Comparison of ENCODE assay signal across 10 cellular contexts in genomic region chr11:62858201-62858600, GRCh38. TPM values are rescaled to one million over a fixed set of nuclear protein-coding genes. Genes with fewer than 3 reads are reported as not detected.
A peak's percentile ranks its signal among the peaks of the same experiment; 100 is the strongest.
DNase-seq lines count a peak whose midpoint lies in the region; ATAC-seq, FAIRE-seq and TF ChIP-seq lines count a peak whose summit lies in the region.
"Had no signal": no experiment of that assay in that cellular context is flagged by ENCODE, and none has a peak within 500 bp of the region (broad histone marks: within the 10 kb centered on the region; RNA-seq: fewer than 3 reads in every experiment).

No MANE protein-coding gene starts in this region.

- peaks cover 23% of the 10 kb centered on the region for H4K20me1 ChIP-seq in K562 (replicated peaks; ENCODE audit: control insufficient read depth, insufficient read depth, low read length)

- FAIRE-seq in K562 (lab: Jason Lieb, UNC), result no peak

- H3K36me3 ChIP-seq in KOPT-K1 (ENCODE audit: insufficient read depth, low read length) (peaks cover 40% of the 10 kb centered on the region), K562 (ENCODE audit: control insufficient read depth, insufficient read depth, low read length) (peaks cover 54% of the 10 kb centered on the region), neuronal stem cell (replicated peaks in 1 of 2; ENCODE audit: control insufficient read depth in 2 of 2, insufficient read depth in 2 of 2, low read length in 2 of 2) (peaks cover 18 to 45% of the 10 kb centered on the region in 2 donors)

- H2BK5ac ChIP-seq in neuronal stem cell (ENCODE audit: low read length), result no peak overlapping the region

- H3K79me1 ChIP-seq in neuronal stem cell (ENCODE audit: low read depth, low read length), result peaks cover 7% of the 10 kb centered on the region

- no peak for TF ChIP-seq RAD21 in K562 (CRISPR knock-in tag; conservative IDR thresholded peaks at IDR 0.05 in 1 of 2, IDR thresholded peaks at IDR 0.05 in 1 of 2)

- no peak overlapping the region for H3K4ac ChIP-seq in neuronal stem cell (ENCODE audit: low read length)

- ATAC-seq in K562 (no peak), GM21723 (IDR thresholded peaks at IDR 0.05; ENCODE audit: unreplicated experiment) (no peak)

- H3K9me1 ChIP-seq in K562 (ENCODE audit: control insufficient read depth, insufficient read depth, low read length), result no peaks in the 10 kb centered on the region

- CTCF ChIA-PET in K562 (lab: Yijun Ruan, JAX; ENCODE audit: low intra/inter-chr PET ratio), result no interaction called here

- no peak overlapping the region for H4K8ac ChIP-seq in neuronal stem cell (ENCODE audit: low read depth, low read length)

- H2AFZ ChIP-seq in K562 (ENCODE audit: low read depth, low read length) (no peak overlapping the region), neuronal stem cell (ENCODE audit: low read length) (no peak overlapping the region)

- POLR2A ChIA-PET in K562 (lab: Yijun Ruan, JAX), result interaction anchor here (0.6 to 10.0 kb wide), 11 partner anchors 8 to 193 kb away, joined by 3 to 403 read pairs (median 3); partner anchors contain the start of genes C11orf98, CSKMT, HNRNPUL2 and SLC3A2

- no peak overlapping the region for H4K91ac ChIP-seq in neuronal stem cell (ENCODE audit: low read depth, low read length, poor library complexity)

- H3K27me3 ChIP-seq in K562 (ENCODE audit: control insufficient read depth in 2 of 2, insufficient read depth in 2 of 2, low read length in 2 of 2) (no peaks in the 10 kb centered on the region), neuronal stem cell (ENCODE audit: control insufficient read depth in 3 of 3, insufficient read depth in 3 of 3, low read depth in 1 of 3, low read length in 3 of 3) (no peaks in the 10 kb centered on the region)

- no peak overlapping the region for H3K23ac ChIP-seq in neuronal stem cell (ENCODE audit: low read depth, low read length, poor library complexity)

- no peak for TF ChIP-seq EP300 in K562 (IDR thresholded peaks at IDR 0.05; ENCODE audit: low read length)

- H3K18ac ChIP-seq in neuronal stem cell (ENCODE audit: low read length), result no peak overlapping the region

- WGBS in K562 (ENCODE audit: insufficient coverage, low coverage, missing lambda C conversion rate), result 2% methylated on average over 7 of the region's 7 CpGs
- no CpG with 5 or more reads among the region's 7 CpGs for WGBS in neuronal stem cell (ENCODE audit: extremely low coverage in 2 of 2, insufficient read length in 2 of 2, insufficient replicate concordance in 1 of 2), 2 donors

- intact Hi-C loops in K562 (cut with micrococcal nuclease), result loop anchor here (5.0 kb wide), 1 partner anchor 461 kb away; no protein-coding TSS in a partner anchor

- peaks cover 99% of the 10 kb centered on the region for H3K79me2 ChIP-seq in K562 (ENCODE audit: control insufficient read depth, insufficient read depth, low read length)

- H2BK12ac ChIP-seq in neuronal stem cell (ENCODE audit: low read length), result no peak overlapping the region

- H3K9me3 ChIP-seq in KOPT-K1 (ENCODE audit: insufficient read depth, low read length, poor library complexity, severe bottlenecking) (no peaks in the 10 kb centered on the region), K562 (replicated peaks; ENCODE audit: control insufficient read depth, insufficient read depth, low read depth, low read length) (no peaks in the 10 kb centered on the region), neuronal stem cell (replicated peaks in 1 of 2; ENCODE audit: control insufficient read depth in 2 of 2, insufficient read depth in 1 of 2, low read depth in 1 of 2, low read length in 2 of 2) (no peaks in the 10 kb centered on the region)

- H3K4me1 ChIP-seq in K562 (replicated peaks in 1 of 2; ENCODE audit: control insufficient read depth in 2 of 2, insufficient read depth in 2 of 2, low read length in 2 of 2) (peaks cover 26% of the 10 kb centered on the region in 2 experiments; a peak in 4 of 5 replicates), neuronal stem cell (ENCODE audit: control insufficient read depth in 2 of 2, insufficient read depth in 1 of 2, low read depth in 1 of 2, low read length in 2 of 2) (peaks cover 8 to 18% of the 10 kb centered on the region in 2 donors)

- TF ChIP-seq CTCF in K562 (IDR thresholded peaks at IDR 0.05 in 2 of 3, conservative IDR thresholded peaks at IDR 0.05 in 1 of 3; ENCODE audit: insufficient read depth in 2 of 3, low read depth in 1 of 3, low read length in 3 of 3), result no peak

- H2BK120ac ChIP-seq in neuronal stem cell (ENCODE audit: low read depth, low read length), result no peak overlapping the region

- no peak overlapping the region for H3K14ac ChIP-seq in neuronal stem cell (ENCODE audit: low read length)

- no peak overlapping the region for H2AK5ac ChIP-seq in neuronal stem cell (ENCODE audit: low read depth, low read length)

- no TSS peak for BruUV-seq in K562 (replicated peaks; lab: Mats Ljungman, UMichigan)

- no peak for TF ChIP-seq POLR2A in K562 (conservative IDR thresholded peaks at IDR 0.05)

- DNase-seq in ELF-1 (ENCODE audit: low read depth, low spot score), result peak; percentile 52
- peak in 1 of 4 experiments; percentile 44 for DNase-seq in K562 (ENCODE audit: extremely low read depth in 1 of 4, low spot score in 3 of 4)
- DNase-seq in neuronal stem cell (ENCODE audit: low spot score), result no peak
- DNase-seq in SKM-1 (lab: John Stamatoyannopoulos, UW; ENCODE audit: unreplicated experiment), result no peak
- DNase-seq in NCI-H1105 treated with DMSO at 0.1 percent for 48 hours (lab: John Stamatoyannopoulos, UW), result no peak
- DNase-seq: anterior cingulate cortex, MM.1S had no signal

- in situ Hi-C loops in K562 (cut with MboI), result loop anchor here (25.0 kb wide), 1 partner anchor 471 kb away; no protein-coding TSS in a partner anchor

- H3K4me3 ChIP-seq in K562 (peak overlapping the region; percentile 74), neuronal stem cell (ENCODE audit: low read length in 2 of 2) (peak overlapping the region in 1 of 2 donors; percentile 2)
- H3K4me3 ChIP-seq: lung had no signal

- H3K27ac ChIP-seq in KOPT-K1 (ENCODE audit: low read depth, low read length, poor library complexity, severe bottlenecking), result peak overlapping the region; percentile 95
- peak overlapping the region; percentile 99 for H3K27ac ChIP-seq in K562 (ENCODE audit: extremely low read depth, low read depth, low read length)
- no peak overlapping the region for H3K27ac ChIP-seq in neuronal stem cell (replicated peaks; ENCODE audit: low read length)

- H2BK15ac ChIP-seq in neuronal stem cell (ENCODE audit: low read length), result no peak overlapping the region

- peak overlapping the region; percentile 29 to 96; a peak in 3 of 4 replicates for H3K9ac ChIP-seq in K562 (ENCODE audit: insufficient read depth in 1 of 2, low read depth in 2 of 2, low read length in 2 of 2)
- no peak overlapping the region for H3K9ac ChIP-seq in neuronal stem cell (ENCODE audit: low read depth, low read length, poor library complexity)

- H3K4me2 ChIP-seq in K562 (ENCODE audit: insufficient read depth, low read length) (peak overlapping the region; percentile 99), neuronal stem cell (ENCODE audit: insufficient read depth, low read length, poor library complexity, severe bottlenecking) (peak overlapping the region; percentile 38)

RNA-seq across cellular contexts. Expression of gene WDR74, which starts 18.8 kb away (rescaled TPM):
- 146 and 260 TPM in 2 replicates for total RNA-seq in K562 (2011; cell fraction: chromatin; rRNA removed; ENCODE audit: low replicate concordance)
- total RNA-seq in K562 (2011; cell fraction: nucleolus; rRNA removed), result 230 and 252 TPM in 2 replicates
- total RNA-seq in K562 (2011; cell fraction: nucleoplasm; rRNA removed), result 260 and 399 TPM in 2 replicates
- total RNA-seq in K562 (2014; rRNA removed) (210 and 239 TPM in 2 replicates), K562 (2014; rRNA removed; fragmentation: Illumina TruSeq; extraction: Trizol) (94.6 and 112 TPM in 2 replicates), K562 (2015; rRNA removed; fragmentation: Illumina TruSeq; extraction: Trizol) (122 and 128 TPM in 2 replicates), K562 (2021) (136 TPM in 2 replicates)
- polyA plus RNA-seq in K562 (2011; rRNA removed) (87.2 and 92.0 TPM in 2 replicates), K562 (2014; fragmentation: Illumina TruSeq; extraction: Trizol) (114 and 118 TPM in 2 replicates), K562 (2014; fragmentation: Nextera tagmentation; extraction: Ambion mirVana) (10 to 100 TPM; 32.7 to 46.2 TPM), K562 (2014; rRNA removed) (165 and 208 TPM in 2 replicates)
- 101 and 156 TPM in 2 replicates for polyA plus RNA-seq in K562 (2011; cell fraction: cytosol; rRNA removed)
- polyA plus RNA-seq in K562 (2011; cell fraction: nucleus; rRNA removed), result 223 and 302 TPM in 2 replicates
- polyA plus RNA-seq in K562 (2012), result 75.1 and 119 TPM in 2 replicates
- polyA minus RNA-seq in K562 (2011; rRNA and poly(A)+ RNA removed), result 96.2 and 110 TPM in 2 replicates
- polyA minus RNA-seq in K562 (2011; cell fraction: cytosol; rRNA and poly(A)+ RNA removed), result 51.0 and 53.7 TPM in 2 replicates
- polyA minus RNA-seq in K562 (2011; cell fraction: nucleus; rRNA and poly(A)+ RNA removed), result 178 and 418 TPM in 2 replicates
- polyA plus RNA-seq in neuronal stem cell (2013, experiment 1 of 2), result 31.6 TPM
- polyA plus RNA-seq in neuronal stem cell (2013, experiment 2 of 2), result 30.7 TPM

RNA-seq across cellular contexts. Expression of gene SLC3A2, which starts 22.5 kb away (rescaled TPM):
- 762 and 871 TPM in 2 replicates for total RNA-seq in K562 (2011; cell fraction: chromatin; rRNA removed; ENCODE audit: low replicate concordance)
- 808 and 809 TPM in 2 replicates for total RNA-seq in K562 (2011; cell fraction: nucleolus; rRNA removed)
- 628 and 726 TPM in 2 replicates for total RNA-seq in K562 (2011; cell fraction: nucleoplasm; rRNA removed)
- 245 and 289 TPM in 2 replicates for total RNA-seq in K562 (2014; rRNA removed)
- total RNA-seq in K562 (2014; rRNA removed; fragmentation: Illumina TruSeq; extraction: Trizol), result 214 and 276 TPM in 2 replicates
- 120 and 132 TPM in 2 replicates for total RNA-seq in K562 (2015; rRNA removed; fragmentation: Illumina TruSeq; extraction: Trizol)
- total RNA-seq in K562 (2021), result 255 and 276 TPM in 2 replicates
- polyA plus RNA-seq in K562 (2011; rRNA removed), result 282 and 323 TPM in 2 replicates
- polyA plus RNA-seq in K562 (2011; cell fraction: cytosol; rRNA removed), result 289 and 316 TPM in 2 replicates
- 1,169 and 1,253 TPM in 2 replicates for polyA plus RNA-seq in K562 (2011; cell fraction: nucleus; rRNA removed)
- 196 and 375 TPM in 2 replicates for polyA plus RNA-seq in K562 (2012)
- polyA plus RNA-seq in K562 (2014; fragmentation: Illumina TruSeq; extraction: Trizol), result 183 and 221 TPM in 2 replicates
- 10 to 100 TPM; 20.0 to 39.7 TPM for polyA plus RNA-seq in K562 (2014; fragmentation: Nextera tagmentation; extraction: Ambion mirVana)
- polyA plus RNA-seq in K562 (2014; rRNA removed), result 254 and 296 TPM in 2 replicates
- 168 and 173 TPM in 2 replicates for polyA minus RNA-seq in K562 (2011; rRNA and poly(A)+ RNA removed)
- 167 and 196 TPM in 2 replicates for polyA minus RNA-seq in K562 (2011; cell fraction: cytosol; rRNA and poly(A)+ RNA removed)
- polyA minus RNA-seq in K562 (2011; cell fraction: nucleus; rRNA and poly(A)+ RNA removed), result 164 and 348 TPM in 2 replicates
- 54.5 TPM for polyA plus RNA-seq in neuronal stem cell (2013, experiment 1 of 2)
- polyA plus RNA-seq in neuronal stem cell (2013, experiment 2 of 2), result 51.5 TPM

RNA-seq across cellular contexts. Expression of gene TEX54, which starts 25.6 kb away (rescaled TPM):
- total RNA-seq in K562 (2011; cell fraction: chromatin; rRNA removed; ENCODE audit: low replicate concordance), result 0.93 TPM in 1 of 2 replicates, not detected in the other
- 2.0 TPM in 1 of 2 replicates, not detected in the other for total RNA-seq in K562 (2011; cell fraction: nucleolus; rRNA removed)
- total RNA-seq in K562 (2011; cell fraction: nucleoplasm; rRNA removed), result 1.2 TPM in 1 of 2 replicates, not detected in the other
- total RNA-seq in K562 (2014; rRNA removed), result not detected in 2 replicates
- total RNA-seq in K562 (2014; rRNA removed; fragmentation: Illumina TruSeq; extraction: Trizol), result not detected in 2 replicates
- total RNA-seq in K562 (2015; rRNA removed; fragmentation: Illumina TruSeq; extraction: Trizol), result not detected in 2 replicates
- total RNA-seq in K562 (2021), result not detected in 2 replicates
- not detected in 2 replicates for polyA plus RNA-seq in K562 (2011; rRNA removed)
- polyA plus RNA-seq in K562 (2011; cell fraction: cytosol; rRNA removed), result not detected in 2 replicates
- polyA plus RNA-seq in K562 (2011; cell fraction: nucleus; rRNA removed), result not detected in 2 replicates
- not detected in 2 replicates for polyA plus RNA-seq in K562 (2012)
- polyA plus RNA-seq in K562 (2014; fragmentation: Illumina TruSeq; extraction: Trizol), result not detected in 2 replicates
- polyA plus RNA-seq in K562 (2014; fragmentation: Nextera tagmentation; extraction: Ambion mirVana), result not detected
- polyA plus RNA-seq in K562 (2014; rRNA removed), result not detected in 2 replicates
- not detected in 2 replicates for polyA minus RNA-seq in K562 (2011; rRNA and poly(A)+ RNA removed)
- polyA minus RNA-seq in K562 (2011; cell fraction: cytosol; rRNA and poly(A)+ RNA removed), result not detected in 2 replicates
- polyA minus RNA-seq in K562 (2011; cell fraction: nucleus; rRNA and poly(A)+ RNA removed), result not detected in 2 replicates
- not detected for polyA plus RNA-seq in neuronal stem cell (2013, experiment 1 of 2)
- polyA plus RNA-seq in neuronal stem cell (2013, experiment 2 of 2), result 0.11 TPM
- total RNA-seq: lung had no signal
- polyA plus RNA-seq: lung had no signal

RNA-seq across cellular contexts. Expression of gene STX5, which starts 26.4 kb away (rescaled TPM):
- 46.3 and 74.6 TPM in 2 replicates for total RNA-seq in K562 (2011; cell fraction: chromatin; rRNA removed; ENCODE audit: low replicate concordance)
- total RNA-seq in K562 (2011; cell fraction: nucleolus; rRNA removed), result 33.7 and 41.5 TPM in 2 replicates
- 38.8 and 41.1 TPM in 2 replicates for total RNA-seq in K562 (2011; cell fraction: nucleoplasm; rRNA removed)
- 24.3 and 28.3 TPM in 2 replicates for total RNA-seq in K562 (2014; rRNA removed)
- 17.2 and 17.4 TPM in 2 replicates for total RNA-seq in K562 (2014; rRNA removed; fragmentation: Illumina TruSeq; extraction: Trizol)
- 19.4 TPM in 2 replicates for total RNA-seq in K562 (2015; rRNA removed; fragmentation: Illumina TruSeq; extraction: Trizol)
- 24.8 and 26.9 TPM in 2 replicates for total RNA-seq in K562 (2021)
- polyA plus RNA-seq in K562 (2011; rRNA removed), result 28.6 and 34.5 TPM in 2 replicates
- 35.9 and 38.3 TPM in 2 replicates for polyA plus RNA-seq in K562 (2011; cell fraction: cytosol; rRNA removed)
- 30.2 and 48.1 TPM in 2 replicates for polyA plus RNA-seq in K562 (2011; cell fraction: nucleus; rRNA removed)
- polyA plus RNA-seq in K562 (2012), result 22.3 and 69.5 TPM in 2 replicates
- 27.8 TPM in 2 replicates for polyA plus RNA-seq in K562 (2014; fragmentation: Illumina TruSeq; extraction: Trizol)
- polyA plus RNA-seq in K562 (2014; fragmentation: Nextera tagmentation; extraction: Ambion mirVana), result 1 to 10 TPM; 2.8 to 3.6 TPM
- 23.7 and 27.7 TPM in 2 replicates for polyA plus RNA-seq in K562 (2014; rRNA removed)
- polyA minus RNA-seq in K562 (2011; rRNA and poly(A)+ RNA removed), result 36.3 and 40.4 TPM in 2 replicates
- polyA minus RNA-seq in K562 (2011; cell fraction: cytosol; rRNA and poly(A)+ RNA removed), result 14.2 and 15.6 TPM in 2 replicates
- polyA minus RNA-seq in K562 (2011; cell fraction: nucleus; rRNA and poly(A)+ RNA removed), result 18.3 and 23.7 TPM in 2 replicates
- 30.8 TPM for polyA plus RNA-seq in neuronal stem cell (2013, experiment 1 of 2)
- polyA plus RNA-seq in neuronal stem cell (2013, experiment 2 of 2), result 30.7 TPM

RNA-seq across cellular contexts. Expression of gene NXF1, which starts 53.0 kb away (rescaled TPM):
- 197 and 278 TPM in 2 replicates for total RNA-seq in K562 (2011; cell fraction: chromatin; rRNA removed; ENCODE audit: low replicate concordance)
- 110 and 133 TPM in 2 replicates for total RNA-seq in K562 (2011; cell fraction: nucleolus; rRNA removed)
- total RNA-seq in K562 (2011; cell fraction: nucleoplasm; rRNA removed), result 134 and 162 TPM in 2 replicates
- total RNA-seq in K562 (2014; rRNA removed) (24.4 and 36.9 TPM in 2 replicates), K562 (2014; rRNA removed; fragmentation: Illumina TruSeq; extraction: Trizol) (24.0 and 28.5 TPM in 2 replicates), K562 (2015; rRNA removed; fragmentation: Illumina TruSeq; extraction: Trizol) (35.3 and 35.8 TPM in 2 replicates), K562 (2021) (60.2 and 64.7 TPM in 2 replicates)
- polyA plus RNA-seq in K562 (2011; rRNA removed) (18.1 and 26.3 TPM in 2 replicates), K562 (2014; fragmentation: Illumina TruSeq; extraction: Trizol) (86.9 and 98.3 TPM in 2 replicates), K562 (2014; fragmentation: Nextera tagmentation; extraction: Ambion mirVana) (10 to 100 TPM; 26.8 to 68.8 TPM), K562 (2014; rRNA removed) (34.4 and 41.1 TPM in 2 replicates)
- 34.4 and 39.3 TPM in 2 replicates for polyA plus RNA-seq in K562 (2011; cell fraction: cytosol; rRNA removed)
- 182 and 294 TPM in 2 replicates for polyA plus RNA-seq in K562 (2011; cell fraction: nucleus; rRNA removed)
- polyA plus RNA-seq in K562 (2012), result 55.7 and 62.4 TPM in 2 replicates
- 50.1 and 55.8 TPM in 2 replicates for polyA minus RNA-seq in K562 (2011; rRNA and poly(A)+ RNA removed)
- 25.8 and 39.4 TPM in 2 replicates for polyA minus RNA-seq in K562 (2011; cell fraction: cytosol; rRNA and poly(A)+ RNA removed)
- 37.7 and 52.9 TPM in 2 replicates for polyA minus RNA-seq in K562 (2011; cell fraction: nucleus; rRNA and poly(A)+ RNA removed)
- polyA plus RNA-seq in neuronal stem cell (2013, experiment 1 of 2), result 32.8 TPM
- polyA plus RNA-seq in neuronal stem cell (2013, experiment 2 of 2), result 30.9 TPM
